12 cellular contexts compared by ENCODE assay signal in the genomic region with DNA sequence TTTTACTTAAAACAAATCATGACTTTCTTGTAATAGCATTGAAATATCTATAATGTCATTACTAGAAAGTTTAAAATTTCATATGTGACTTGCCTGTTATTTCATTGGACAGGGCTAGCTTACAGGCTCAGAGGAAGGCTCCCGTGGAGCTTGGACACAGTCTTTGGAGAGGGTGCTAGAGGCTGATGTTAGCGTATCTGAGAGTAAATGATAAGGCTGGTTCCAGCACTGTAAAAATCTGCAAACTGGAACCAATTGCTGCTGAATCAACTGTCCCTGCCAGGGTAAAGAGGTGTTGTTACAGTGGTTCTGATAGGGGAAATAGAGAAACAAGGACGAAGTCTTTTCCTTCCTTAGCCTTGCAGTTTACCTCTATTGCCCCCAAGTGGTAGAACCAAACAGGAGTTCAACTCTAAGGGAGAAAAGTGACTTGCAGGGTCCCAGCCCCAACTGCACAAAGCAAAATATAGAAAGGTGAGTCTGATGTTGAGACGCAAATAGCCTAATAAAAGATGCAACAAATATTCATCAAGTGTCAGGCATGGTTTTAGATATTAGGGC.
A peak's percentile ranks its signal among the peaks of the same experiment; 100 is the strongest.
DNase-seq lines count a peak whose midpoint lies in the region; ATAC-seq, FAIRE-seq and TF ChIP-seq lines count a peak whose summit lies in the region.
"Had no signal": no experiment of that assay in that cellular context is flagged by ENCODE, and none has a peak within 500 bp of the region (broad histone marks: within the 10 kb centered on the region; RNA-seq: fewer than 3 reads in every experiment).

No MANE protein-coding gene starts in this region.

- TF ChIP-seq CTCF in GM12874 (IDR thresholded peaks at IDR 0.05; ENCODE audit: insufficient read depth, low read depth, low read length) (peak; percentile 22; the same call in 1 of the 2 replicates), fibroblast of the aortic adventitia (IDR thresholded peaks at IDR 0.05; ENCODE audit: insufficient read depth, low read length) (peak; percentile 38), kidney (IDR thresholded peaks at IDR 0.05; ENCODE audit: borderline replicate concordance, extremely low read depth, insufficient read depth) (no peak), MM.1S (IDR thresholded peaks at IDR 0.05; ENCODE audit: low read length) (no peak)

- H3K9me2 ChIP-seq in MM.1S (replicated peaks; ENCODE audit: insufficient read depth, low read length): no peaks in the 10 kb centered on the region

- H3K27me3 ChIP-seq in MM.1S (replicated peaks; ENCODE audit: insufficient read depth, low read length): no peaks in the 10 kb centered on the region

- no peak overlapping the region for H3K9ac ChIP-seq in kidney (ENCODE audit: low read length in 2 of 2)
- H3K9ac ChIP-seq in MM.1S (ENCODE audit: low read length): no peak overlapping the region

- H3K4me1 ChIP-seq in kidney (ENCODE audit: control insufficient read depth in 1 of 2, insufficient read depth in 1 of 2, low read depth in 1 of 2, low read length in 2 of 2) (no peaks in the 10 kb centered on the region), MM.1S (ENCODE audit: low read length) (no peaks in the 10 kb centered on the region)

- H3K9me3 ChIP-seq in kidney (ENCODE audit: control insufficient read depth in 1 of 2, low read length in 2 of 2) (no peaks in the 10 kb centered on the region), MM.1S (replicated peaks; ENCODE audit: insufficient read depth, low read length) (no peaks in the 10 kb centered on the region)

- no peaks in the 10 kb centered on the region for H3F3A ChIP-seq in MM.1S (ENCODE audit: insufficient read depth, low read length)

- no peak overlapping the region for H2AFZ ChIP-seq in MM.1S (ENCODE audit: low read length)

- H3K27ac ChIP-seq in kidney (ENCODE audit: low read depth in 2 of 2, low read length in 2 of 2) (no peak overlapping the region), MM.1S (ENCODE audit: low read length) (no peak overlapping the region)

- DNase-seq in NCI-H82 treated with DMSO at 0.1 percent for 48 hours (lab: John Stamatoyannopoulos, UW; ENCODE audit: unreplicated experiment) (peak; percentile 33), fibroblast of the aortic adventitia (ENCODE audit: low read depth) (peak; percentile 4), pons (ENCODE audit: low spot score) (peak; percentile 67), kidney (no peak), MM.1S (no peak)
- no peak for DNase-seq in activated T-cell treated with anti-CD3 and anti-CD28 coated beads, Interleukin-2, amount 50 U/mL, for 48 hours
- DNase-seq: activated B cell treated with CpG ODN at 0.5 μM for 24 hours; activated naive CD8-positive, alpha-beta T cell treated with anti-CD3 and anti-CD28 coated beads, Interleukin-2, amount 10 ng/mL, durations not matched to agents 7 days and 5 days; stimulated activated naive B cell treated with anti-CD40 and anti-IgM and Interleukin-4, amounts not matched to agents 10 μg/mL and 1 μg/mL and 100 μg/mL, for 72 hours had no signal

- H3K36me3 ChIP-seq in kidney (ENCODE audit: control insufficient read depth in 1 of 2, insufficient read depth in 2 of 2, low read length in 2 of 2) (no peaks in the 10 kb centered on the region), MM.1S (replicated peaks; ENCODE audit: insufficient read depth, low read length) (no peaks in the 10 kb centered on the region)

- ATAC-seq in GM21619 (IDR thresholded peaks at IDR 0.05; ENCODE audit: unreplicated experiment): no peak
- ATAC-seq: sciatic nerve; stimulated activated naive B cell treated with anti-CD40 and anti-IgM and Interleukin-4, amounts not matched to agents 10 μg/mL and 1 μg/mL and 100 μg/mL, for 72 hours had no signal

- FAIRE-seq in kidney (lab: Jason Lieb, UNC): no peak

- no peaks in the 10 kb centered on the region for H4K20me1 ChIP-seq in MM.1S (ENCODE audit: insufficient read depth, low read length)

- H3K4me2 ChIP-seq in MM.1S (ENCODE audit: low read depth, low read length): no peak overlapping the region

- intact Hi-C loops in kidney (cut with DNase I): no loop called here

- H3K79me2 ChIP-seq in MM.1S (ENCODE audit: low read length): no peaks in the 10 kb centered on the region

- H3K4me3 ChIP-seq in fibroblast of the aortic adventitia (ENCODE audit: low read depth, low read length) (no peak overlapping the region), kidney (ENCODE audit: low read length in 2 of 2) (no peak overlapping the region), MM.1S (ENCODE audit: low read length) (no peak overlapping the region)

Comparison
In these comparisons a context has a peak if more than half of its experiments do, and no peak if none do; other contexts are left out.
1. CTCF ChIP-seq: peak in GM12874 (single experiment) and fibroblast of the aortic adventitia (single experiment); none in kidney (single experiment) and MM.1S (single experiment).
2. DNase-seq: peak in NCI-H82 treated with DMSO at 0.1 percent for 48 hours (single experiment), fibroblast of the aortic adventitia (single experiment) and pons (single experiment); none in kidney (single experiment), MM.1S (single experiment) and activated T-cell treated with anti-CD3 and anti-CD28 coated beads, Interleukin-2, amount 50 U/mL, for 48 hours (0 of 2).